15 cellular contexts compared by ENCODE assay signal in genomic region chr1:95408506-95409136, GRCh38.
"Had no signal": no experiment of that assay in that cellular context is flagged by ENCODE, and none has a peak within 500 bp of the region (broad histone marks: within the 10 kb centered on the region; RNA-seq: fewer than 3 reads in every experiment).

No MANE protein-coding gene starts in this region.

- H3K27ac Mint-ChIP-seq: activated CD4-positive, alpha-beta memory T cell treated with anti-CD3 and anti-CD28 coated beads for 36 hours; memory B cell; natural killer cell treated with Interleukin-12 subunit alpha and Interleukin-12 subunit beta and Interleukin-15 and Interleukin-18, amount 100 ng/mL, for 72 hours; stimulated activated naive B cell treated with anti-CD40 and anti-IgM and Interleukin-4, amounts not matched to agents 10 μg/mL and 1 μg/mL and 100 μg/mL, for 72 hours had no signal

- H3K4me3 ChIP-seq: esophagus squamous epithelium, left lung, prostate gland, right lobe of liver had no signal

- H3K27me3 Mint-ChIP-seq: natural killer cell treated with Interleukin-12 subunit alpha and Interleukin-12 subunit beta and Interleukin-15 and Interleukin-18, amount 100 ng/mL, for 72 hours had no signal

- H3K4me3 Mint-ChIP-seq: activated CD4-positive, alpha-beta memory T cell treated with anti-CD3 and anti-CD28 coated beads for 36 hours; memory B cell; natural killer cell treated with Interleukin-12 subunit alpha and Interleukin-12 subunit beta and Interleukin-15 and Interleukin-18, amount 100 ng/mL, for 72 hours; stimulated activated naive B cell treated with anti-CD40 and anti-IgM and Interleukin-4, amounts not matched to agents 10 μg/mL and 1 μg/mL and 100 μg/mL, for 72 hours had no signal

- DNase-seq: activated CD4-positive, alpha-beta memory T cell treated with anti-CD3 and anti-CD28 coated beads for 36 hours; activated CD4-positive, CD25-positive, alpha-beta regulatory T cell treated with anti-CD3 and anti-CD28 coated beads, Interleukin-2, amount 50 U/mL, for 72 hours; activated CD8-positive, alpha-beta memory T cell treated with anti-CD3 and anti-CD28 coated beads, Interleukin-2, amount 50 U/mL, for 48 hours; activated naive CD4-positive, alpha-beta T cell; aorta; esophagus squamous epithelium; foreskin fibroblast; left lung; right lobe of liver; stimulated activated CD4-positive, alpha-beta T cell treated with anti-CD3 and anti-CD28 coated beads, Interleukin-1b, Interleukin-23, amount 100 ng/mL, for 48 hours; stimulated activated naive B cell treated with anti-CD40 and anti-IgM and Interleukin-4, amounts not matched to agents 10 μg/mL and 1 μg/mL and 100 μg/mL, for 72 hours; trophoblast cell had no signal

- H3K4me1 ChIP-seq: esophagus squamous epithelium, left lung, prostate gland, right lobe of liver had no signal

- H3K36me3 Mint-ChIP-seq: activated CD4-positive, alpha-beta memory T cell treated with anti-CD3 and anti-CD28 coated beads for 36 hours; memory B cell; natural killer cell treated with Interleukin-12 subunit alpha and Interleukin-12 subunit beta and Interleukin-15 and Interleukin-18, amount 100 ng/mL, for 72 hours had no signal

- H3K27me3 ChIP-seq: left lung, right lobe of liver had no signal

- H3K27ac ChIP-seq: esophagus squamous epithelium, left lung, prostate gland, right lobe of liver had no signal

- H3K4me1 Mint-ChIP-seq: memory B cell; stimulated activated naive B cell treated with anti-CD40 and anti-IgM and Interleukin-4, amounts not matched to agents 10 μg/mL and 1 μg/mL and 100 μg/mL, for 72 hours had no signal

- H3K9me3 ChIP-seq: prostate gland, right lobe of liver had no signal

- H3K36me3 ChIP-seq: esophagus squamous epithelium, left lung, prostate gland, right lobe of liver had no signal
